In genomic region chr10:19778996-19779395, GRCh38 we compare ENCODE assay signal across 23 cellular contexts. TPM values are rescaled to one million over a fixed set of nuclear protein-coding genes. Genes with fewer than 3 reads are reported as not detected.
A peak's percentile ranks its signal among the peaks of the same experiment; 100 is the strongest.
DNase-seq lines count a peak whose midpoint lies in the region; ATAC-seq, FAIRE-seq and TF ChIP-seq lines count a peak whose summit lies in the region.
"Had no signal": no experiment of that assay in that cellular context is flagged by ENCODE, and none has a peak within 500 bp of the region (broad histone marks: within the 10 kb centered on the region; RNA-seq: fewer than 3 reads in every experiment).

No MANE protein-coding gene starts in this region.

- H3K14ac ChIP-seq in trophoblast cell (ENCODE audit: low read length): no peak overlapping the region

- H3K4me1 ChIP-seq in HepG2 (ENCODE audit: insufficient read depth, low read length): peaks cover 25% of the 10 kb centered on the region
- no peaks in the 10 kb centered on the region for H3K4me1 ChIP-seq in right lobe of liver
- H3K4me1 ChIP-seq in trophoblast cell (ENCODE audit: control insufficient read depth in 1 of 2, insufficient read depth in 2 of 2, low read length in 2 of 2): peaks cover 0 to 2% of the 10 kb centered on the region in 2 experiments
- H3K4me1 ChIP-seq: A549 had no signal

- no peak overlapping the region for H2BK120ac ChIP-seq in trophoblast cell (ENCODE audit: insufficient read depth, low read length, poor library complexity)

- H3K9ac ChIP-seq in HepG2 (ENCODE audit: insufficient read depth, low read depth, low read length) (no peak overlapping the region), trophoblast cell (ENCODE audit: low read length) (no peak overlapping the region)
- H3K9ac ChIP-seq: BLaER1 treated with 17β-estradiol and CSF1 and Interleukin-3, amounts not matched to agents 10 nM and 100 nM had no signal

- H3K23ac ChIP-seq in trophoblast cell (ENCODE audit: low read length): no peak overlapping the region

- TF ChIP-seq CTCF in HepG2 (CRISPR knock-in tag; IDR thresholded peaks at IDR 0.05) (no peak), right lobe of liver (IDR thresholded peaks at IDR 0.05) (no peak)

- no peak overlapping the region for H4K91ac ChIP-seq in trophoblast cell (ENCODE audit: low read depth, low read length)

- H4K12ac ChIP-seq in trophoblast cell (ENCODE audit: low read depth, low read length): no peak overlapping the region

- H3K9me3 ChIP-seq in HepG2 (ENCODE audit: low read length): no peaks in the 10 kb centered on the region
- no peaks in the 10 kb centered on the region for H3K9me3 ChIP-seq in right lobe of liver
- no peaks in the 10 kb centered on the region for H3K9me3 ChIP-seq in trophoblast cell (ENCODE audit: insufficient read depth, low read depth, low read length)
- H3K9me3 ChIP-seq: A549, Caco-2 had no signal

- no TSS peak for BruUV-seq in HepG2 (replicated peaks; lab: Mats Ljungman, UMichigan)

- CTCF ChIA-PET in HepG2 (lab: Yijun Ruan, JAX; ENCODE audit: low intra/inter-chr PET ratio, low total read pairs): no interaction called here

- TF ChIP-seq EP300 in HepG2 (IDR thresholded peaks at IDR 0.05; ENCODE audit: low read depth in 2 of 2, low read length in 2 of 2) (no peak), HepG2 (CRISPR knock-in tag; IDR thresholded peaks at IDR 0.05; ENCODE audit: borderline replicate concordance) (no peak)

- H3K27me3 ChIP-seq in HepG2 (ENCODE audit: control insufficient read depth in 1 of 2, insufficient read depth in 2 of 2, low read length in 2 of 2): no peaks in the 10 kb centered on the region
- H3K27me3 ChIP-seq in right lobe of liver: no peaks in the 10 kb centered on the region
- no peaks in the 10 kb centered on the region for H3K27me3 ChIP-seq in trophoblast cell (ENCODE audit: insufficient read depth, low read length)
- H3K27me3 ChIP-seq: BLaER1 treated with 17β-estradiol and CSF1 and Interleukin-3, amounts not matched to agents 10 nM and 100 nM had no signal

- in situ Hi-C loops in HepG2 (cut with HindIII; ENCODE audit: extremely low pct_ligation_motif_present, low pct_unique_long_range_greater_than_20kb): loop anchor here (25.0 kb wide), 1 partner anchor 1092 kb away; no protein-coding TSS in a partner anchor

- no peak for TF ChIP-seq RAD21 in HepG2 (CRISPR knock-in tag; IDR thresholded peaks at IDR 0.05)

- no peak for FAIRE-seq in HepG2 (lab: Jason Lieb, UNC)
- FAIRE-seq: A549, D721Med, GM12878, GM12892, GM18507, GM19239 had no signal

- no peak overlapping the region for H2BK5ac ChIP-seq in trophoblast cell (ENCODE audit: low read depth, low read length, poor library complexity)

- H3K79me1 ChIP-seq in trophoblast cell (ENCODE audit: low read length): no peaks in the 10 kb centered on the region

- H3K4me3 ChIP-seq in HepG2 (replicated peaks in 1 of 3; ENCODE audit: insufficient read depth in 1 of 3, low read depth in 2 of 3, low read length in 3 of 3): no peak overlapping the region
- H3K4me3 ChIP-seq in right lobe of liver: no peak overlapping the region
- no peak overlapping the region for H3K4me3 ChIP-seq in trophoblast cell (ENCODE audit: low read depth, low read length)
- H3K4me3 ChIP-seq: A549; BLaER1 treated with 17β-estradiol and CSF1 and Interleukin-3, amounts not matched to agents 10 nM and 100 nM; GM12878 had no signal

- H3K18ac ChIP-seq in trophoblast cell (ENCODE audit: low read length): no peak overlapping the region

- TF ChIP-seq POLR2A in HepG2 (IDR thresholded peaks at IDR 0.05; ENCODE audit: insufficient read depth in 1 of 2, low read depth in 2 of 2, low read length in 2 of 2) (no peak), right lobe of liver (IDR thresholded peaks at IDR 0.05) (no peak)

- no peak for ATAC-seq in HepG2
- ATAC-seq in right lobe of liver: no peak
- ATAC-seq: A549; CD8-positive, alpha-beta T cell; GM12878 had no signal

- no peaks in the 10 kb centered on the region for H4K20me1 ChIP-seq in HepG2 (ENCODE audit: insufficient read depth, low read length)
- H4K20me1 ChIP-seq: BLaER1 treated with 17β-estradiol and CSF1 and Interleukin-3, amounts not matched to agents 10 nM and 100 nM had no signal

- POLR2A ChIA-PET in HepG2 (lab: Yijun Ruan, JAX): no interaction called here

- intact Hi-C loops in HepG2 (cut with micrococcal nuclease; ENCODE audit: unreplicated experiment) (no loop called here), right lobe of liver (cut with DNase I) (no loop called here)

- WGBS in HepG2 (ENCODE audit: low lambda C conversion rate): 37% methylated on average over 2 of the region's 2 CpGs
- WGBS in right lobe of liver (ENCODE audit: insufficient coverage, low coverage, low lambda C conversion rate, missing lambda C conversion rate): 44% methylated on average over 2 of the region's 2 CpGs
- WGBS in trophoblast cell (ENCODE audit: extremely low coverage, insufficient coverage, insufficient read length): no CpG with 5 or more reads among the region's 2 CpGs

- H4K8ac ChIP-seq in trophoblast cell (ENCODE audit: low read depth, low read length): no peak overlapping the region

- H2BK12ac ChIP-seq in trophoblast cell (ENCODE audit: low read length): no peak overlapping the region

- no peak overlapping the region for H3K4me2 ChIP-seq in HepG2 (ENCODE audit: low read depth, low read length)
- H3K4me2 ChIP-seq in trophoblast cell (ENCODE audit: low read length): no peak overlapping the region
- H3K4me2 ChIP-seq: A549; BLaER1 treated with 17β-estradiol and CSF1 and Interleukin-3, amounts not matched to agents 10 nM and 100 nM had no signal

- no peak overlapping the region for H3K27ac ChIP-seq in HepG2 (ENCODE audit: extremely low read length, insufficient read depth, low read length)
- H3K27ac ChIP-seq in right lobe of liver: no peak overlapping the region
- no peak overlapping the region for H3K27ac ChIP-seq in trophoblast cell (ENCODE audit: low read depth, low read length)
- H3K27ac ChIP-seq: 22Rv1; A549; BLaER1 treated with 17β-estradiol and CSF1 and Interleukin-3, amounts not matched to agents 10 nM and 100 nM; C4-2B had no signal

- H2AK5ac ChIP-seq in trophoblast cell (ENCODE audit: low read length): no peak overlapping the region

- no peaks in the 10 kb centered on the region for H3K36me3 ChIP-seq in HepG2 (replicated peaks in 1 of 2; ENCODE audit: control insufficient read depth in 1 of 2, insufficient read depth in 2 of 2, low read length in 2 of 2)
- no peaks in the 10 kb centered on the region for H3K36me3 ChIP-seq in right lobe of liver
- H3K36me3 ChIP-seq in trophoblast cell (ENCODE audit: control insufficient read depth in 1 of 2, insufficient read depth in 2 of 2, low read length in 2 of 2): no peaks in the 10 kb centered on the region
- H3K36me3 ChIP-seq: BLaER1 treated with 17β-estradiol and CSF1 and Interleukin-3, amounts not matched to agents 10 nM and 100 nM had no signal

- H3K79me2 ChIP-seq in HepG2 (ENCODE audit: insufficient read depth, low read length) (no peaks in the 10 kb centered on the region), trophoblast cell (ENCODE audit: control insufficient read depth, insufficient read depth, low read length, poor library complexity) (no peaks in the 10 kb centered on the region)

- H2AFZ ChIP-seq in HepG2 (ENCODE audit: low read length) (no peak overlapping the region), trophoblast cell (ENCODE audit: insufficient read depth, low read length, poor library complexity) (no peak overlapping the region)

- DNase-seq in HepG2 (ENCODE audit: low spot score) (no peak), right lobe of liver (no peak), trophoblast cell (peak; percentile 10 to 59), DMS79 (lab: John Stamatoyannopoulos, UW) (no peak), iPS-NIHi7 (ENCODE audit: extremely low spot score) (no peak)
- DNase-seq: AML-193; Caco-2; Calu3; CD4-positive, alpha-beta T cell; CD8-positive, alpha-beta T cell; DND-41; EL; GDM1 had no signal

- H3K4ac ChIP-seq in trophoblast cell (ENCODE audit: low read depth, low read length): no peak overlapping the region

TF ChIP-seq in HepG2, 621 proteins besides CTCF, POLR2A, EP300 and RAD21 (continues in another document):
- TF ChIP-seq MNT (IDR thresholded peaks at IDR 0.05): peak; percentile 55; the same call in 1 of the 2 replicates

RNA-seq across cellular contexts. Expression of gene PLXDC2, which starts 37.2 kb away (rescaled TPM):
- total RNA-seq in HepG2 (2016; rRNA removed; fragmentation: Illumina TruSeq; extraction: Trizol): 1.7 and 2.1 TPM in 2 replicates
- total RNA-seq in HepG2 (2016; cell fraction: cytosol; rRNA removed; fragmentation: Illumina TruSeq; extraction: Trizol; ENCODE audit: low read depth): 1.7 and 1.8 TPM in 2 replicates
- total RNA-seq in HepG2 (2016; cell fraction: insoluble cytoplasmic fraction; rRNA removed; fragmentation: Illumina TruSeq; extraction: Trizol): 1.5 and 1.8 TPM in 2 replicates
- total RNA-seq in HepG2 (2016; cell fraction: membrane; rRNA removed; fragmentation: Illumina TruSeq; extraction: Trizol): 1.4 and 1.6 TPM in 2 replicates
- 4.5 and 4.6 TPM in 2 replicates for total RNA-seq in HepG2 (2016; cell fraction: nucleus; rRNA removed; fragmentation: Illumina TruSeq; extraction: Trizol)
- 2.4 and 2.8 TPM in 2 replicates for polyA plus RNA-seq in HepG2 (2011; rRNA removed)
- polyA plus RNA-seq in HepG2 (2011; cell fraction: cytosol; rRNA removed): 1.1 and 2.2 TPM in 2 replicates
- polyA plus RNA-seq in HepG2 (2011; cell fraction: nucleus; rRNA removed): 3.3 and 4.0 TPM in 2 replicates
- polyA plus RNA-seq in HepG2 (2012): 1.4 and 1.8 TPM in 2 replicates
- 0.11 and 0.20 TPM in 2 replicates for polyA plus RNA-seq in HepG2 (2016; cell fraction: cytosol; fragmentation: Illumina TruSeq; extraction: Trizol; ENCODE audit: low read depth)
- 0.60 and 1.0 TPM in 2 replicates for polyA plus RNA-seq in HepG2 (2016; cell fraction: insoluble cytoplasmic fraction; fragmentation: Illumina TruSeq; extraction: Trizol; ENCODE audit: low read depth)
- polyA plus RNA-seq in HepG2 (2016; cell fraction: membrane; fragmentation: Illumina TruSeq; extraction: Trizol; ENCODE audit: low read depth): 0.44 and 0.47 TPM in 2 replicates
- polyA plus RNA-seq in HepG2 (2016; cell fraction: nucleus; fragmentation: Illumina TruSeq; extraction: Trizol; ENCODE audit: insufficient read depth, low read depth): 1.1 and 2.2 TPM in 2 replicates
- 0.05 and 5.6 TPM in 2 replicates for polyA minus RNA-seq in HepG2 (2011; rRNA and poly(A)+ RNA removed; ENCODE audit: low replicate concordance)
- 1.2 and 1.9 TPM in 2 replicates for polyA minus RNA-seq in HepG2 (2011; cell fraction: cytosol; rRNA and poly(A)+ RNA removed)
- polyA minus RNA-seq in HepG2 (2011; cell fraction: nucleus; rRNA and poly(A)+ RNA removed): 16.4 and 22.1 TPM in 2 replicates
- total RNA-seq in right lobe of liver: 1 to 10 TPM; 4.1 to 6.5 (median 5.3) TPM
- 37.6 and 39.6 TPM in 2 replicates for polyA plus RNA-seq in trophoblast cell (2013)
- total RNA-seq: Calu3, G401 had no signal

Comparison
In these comparisons a context has a peak if more than half of its experiments do, and no peak if none do; other contexts are left out.
1. DNase-seq: peak in trophoblast cell (2 of 2); none in HepG2 (single experiment), right lobe of liver (0 of 3), DMS79 (single experiment) and iPS-NIHi7 (single experiment).